Comparison of ENCODE assay signal across 8 cellular contexts in the genomic region with DNA sequence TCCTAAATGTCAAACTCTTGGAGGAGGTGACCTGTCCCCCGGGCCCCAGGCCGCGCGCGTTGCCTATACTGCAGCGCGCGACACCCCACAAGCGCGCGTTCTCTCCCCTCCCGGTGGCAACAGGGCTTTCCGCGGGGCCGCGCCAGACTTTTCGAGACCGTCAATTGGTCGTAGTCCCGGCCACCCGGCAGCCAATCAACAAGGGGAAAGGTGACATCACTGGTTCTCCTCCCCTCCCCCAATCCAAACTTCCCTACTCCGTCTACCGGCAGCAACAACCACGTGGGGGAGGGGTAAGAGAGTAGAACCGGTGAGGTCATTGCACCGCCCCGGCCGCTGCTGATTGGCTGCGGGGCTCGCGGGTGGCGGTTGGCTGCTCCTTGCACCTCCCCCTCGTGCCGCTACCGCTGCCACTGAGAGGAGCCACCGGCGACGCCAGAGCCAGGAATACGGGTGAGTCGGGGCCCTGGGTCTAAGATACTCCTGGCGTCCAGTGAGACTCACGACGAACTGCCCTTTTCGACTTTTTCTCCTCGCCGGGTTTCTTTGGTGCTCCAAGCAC. TPM values are rescaled to one million over a fixed set of nuclear protein-coding genes. Genes with fewer than 3 reads are reported as not detected.
DNase-seq lines count a peak whose midpoint lies in the region; ATAC-seq and TF ChIP-seq lines count a peak whose summit lies in the region.

No MANE protein-coding gene starts in this region.

- H3K4me3 Mint-ChIP-seq in T-helper 17 cell, result no peak overlapping the region

- no peaks in the 10 kb centered on the region for H3K9me2 ChIP-seq in hepatocyte (replicated peaks; ENCODE audit: insufficient read depth)

- WGBS in hepatocyte (ENCODE audit: low lambda C conversion rate, missing lambda C conversion rate), result under 1% methylated on average over 45 of the region's 46 CpGs
- 0% methylated on average over 43 to 46 of the region's 46 CpGs for WGBS in aorta, 2 donors

- H3K9me3 ChIP-seq in T-helper 17 cell (ENCODE audit: control insufficient read depth, low read length, poor library complexity, severe bottlenecking) (no peaks in the 10 kb centered on the region), ascending aorta (no peaks in the 10 kb centered on the region), hepatocyte (ENCODE audit: low read depth) (no peaks in the 10 kb centered on the region), aorta (ENCODE audit: control insufficient read depth, low read length) (no peaks in the 10 kb centered on the region)

- H3K4me3 ChIP-seq in ascending aorta (peak overlapping the region; percentile 60 to 75), hepatocyte (peak overlapping the region; percentile 9), rectal smooth muscle tissue (ENCODE audit: low read length) (peak overlapping the region; percentile 85), aorta (ENCODE audit: low read length in 2 of 2) (peak overlapping the region in 1 of 2 donors; percentile 69)

- H3K79me2 ChIP-seq in hepatocyte, result peaks cover 26% of the 10 kb centered on the region

- TF ChIP-seq CTCF in ascending aorta (IDR thresholded peaks at IDR 0.05) (no peak), hepatocyte (IDR thresholded peaks at IDR 0.05; ENCODE audit: poor library complexity) (no peak)

- H3K4me1 ChIP-seq in ascending aorta, result peaks cover 6 to 20% of the 10 kb centered on the region in 2 donors
- peaks cover 17% of the 10 kb centered on the region for H3K4me1 ChIP-seq in hepatocyte (ENCODE audit: insufficient read depth)
- peaks cover 24% of the 10 kb centered on the region for H3K4me1 ChIP-seq in rectal smooth muscle tissue (ENCODE audit: control insufficient read depth, insufficient read depth, low read length)
- H3K4me1 ChIP-seq in aorta (ENCODE audit: control insufficient read depth in 1 of 2, insufficient read depth in 2 of 2, low read length in 2 of 2), result peaks cover 0 to 1% of the 10 kb centered on the region in 2 donors

- H2AFZ ChIP-seq in hepatocyte, result no peak overlapping the region

- H3K9ac ChIP-seq in rectal smooth muscle tissue (ENCODE audit: low read length), result peak overlapping the region; percentile 76

- H3K36me3 ChIP-seq in ascending aorta, result peaks cover 12 to 13% of the 10 kb centered on the region in 2 donors
- H3K36me3 ChIP-seq in hepatocyte (replicated peaks; ENCODE audit: insufficient read depth, low read depth), result no peaks in the 10 kb centered on the region
- H3K36me3 ChIP-seq in rectal smooth muscle tissue (ENCODE audit: control insufficient read depth, insufficient read depth, low read length), result peaks cover 2% of the 10 kb centered on the region
- peaks cover 0 to 2% of the 10 kb centered on the region in 2 donors for H3K36me3 ChIP-seq in aorta (ENCODE audit: control insufficient read depth in 1 of 2, insufficient read depth in 2 of 2, low read length in 1 of 2)

- ATAC-seq in GM18502 (IDR thresholded peaks at IDR 0.05; ENCODE audit: poor library complexity, unreplicated experiment) (peak; percentile 60), HG02938 (IDR thresholded peaks at IDR 0.05; ENCODE audit: unreplicated experiment) (peak; percentile 50), T-helper 17 cell (peak; percentile 69), aorta (ENCODE audit: low FRiP score) (peak; percentile 94)

- DNase-seq in NCI-H1694 treated with DMSO at 0.1 percent for 48 hours (lab: John Stamatoyannopoulos, UW) (peak; percentile 99), T-helper 17 cell (peak; percentile 95 to 96 (median 95)), ascending aorta (ENCODE audit: low spot score in 2 of 2) (peak; percentile 97 to 100), hepatocyte (ENCODE audit: low spot score) (peak; percentile 100), aorta (peak; percentile 98 to 99)

- H3K27me3 ChIP-seq in ascending aorta (no peaks in the 10 kb centered on the region), hepatocyte (no peaks in the 10 kb centered on the region), rectal smooth muscle tissue (ENCODE audit: control insufficient read depth, insufficient read depth, low read length) (no peaks in the 10 kb centered on the region), aorta (ENCODE audit: control insufficient read depth in 1 of 2, insufficient read depth in 2 of 2, low read length in 1 of 2) (no peaks in the 10 kb centered on the region)

- no peaks in the 10 kb centered on the region for H4K20me1 ChIP-seq in hepatocyte (ENCODE audit: insufficient read depth, poor library complexity, severe bottlenecking)

- intact Hi-C loops in ascending aorta (cut with DNase I) (loop anchor here (1.0 kb wide), 3 partner anchors 13 to 51 kb away; a partner anchor contains a TSS), aorta (cut with DNase I) (loop anchor here in 1 of 2 donors (1.0 to 2.0 kb wide), 2 partner anchors 13 to 25 kb away; a partner anchor contains a TSS)

- H3K36me3 Mint-ChIP-seq in T-helper 17 cell (ENCODE audit: low read depth), result peaks cover 4% of the 10 kb centered on the region

- peak overlapping the region; percentile 97 to 98 for H3K27ac ChIP-seq in ascending aorta
- H3K27ac ChIP-seq in hepatocyte, result peak overlapping the region; percentile 89
- peak overlapping the region; percentile 100 for H3K27ac ChIP-seq in rectal smooth muscle tissue (ENCODE audit: low read depth, low read length)
- peak overlapping the region; percentile 58 to 97 for H3K27ac ChIP-seq in aorta (ENCODE audit: low read depth in 1 of 2, low read length in 2 of 2)

- H3K4me1 Mint-ChIP-seq in T-helper 17 cell, result peaks cover 27% of the 10 kb centered on the region

- no peaks in the 10 kb centered on the region for H3K27me3 Mint-ChIP-seq in T-helper 17 cell

- no peak overlapping the region for H3K27ac Mint-ChIP-seq in T-helper 17 cell

- peak overlapping the region; percentile 76 for H3K4me2 ChIP-seq in hepatocyte

RNA-seq across cellular contexts. Expression of a gene that starts 0.8 kb away (rescaled TPM):
- total RNA-seq in T-helper 17 cell (100 to 1,000 TPM; 112 to 125 TPM), ascending aorta (247 TPM), hepatocyte (14.3 and 17.4 TPM in 2 replicates), aorta (100 to 1,000 TPM; 103 to 104 TPM)
- polyA plus RNA-seq in hepatocyte (19.3 and 23.2 TPM in 2 replicates), aorta (10 to 100 TPM; 14.3 to 44.6 TPM)

RNA-seq across cellular contexts. Expression of a gene that starts 13.3 kb away (rescaled TPM):
- total RNA-seq in T-helper 17 cell (10 to 100 TPM; 75.8 to 82.1 TPM), ascending aorta (51.6 TPM), hepatocyte (32.6 and 47.1 TPM in 2 replicates), aorta (10 to 100 TPM; 74.9 to 99.5 TPM)
- polyA plus RNA-seq in hepatocyte (20.4 and 24.4 TPM in 2 replicates), aorta (10 to 100 TPM; 19.7 to 44.2 TPM)

RNA-seq across cellular contexts. Expression of a gene that starts 25.8 kb away (rescaled TPM):
- total RNA-seq in T-helper 17 cell (10 to 100 TPM; 27.7 to 28.1 TPM), ascending aorta (27.0 TPM), hepatocyte (31.2 and 32.2 TPM in 2 replicates), aorta (10 to 100 TPM; 28.8 to 34.4 TPM)
- polyA plus RNA-seq in hepatocyte (36.6 and 38.8 TPM in 2 replicates), aorta (10 to 100 TPM; 36.1 to 40.7 TPM)

RNA-seq across cellular contexts. Expression of a gene that starts 33.7 kb away (rescaled TPM):
- under 1 TPM in 1 of 2 donors, not detected in 1; 0.50 TPM for total RNA-seq in T-helper 17 cell
- total RNA-seq in ascending aorta, result not detected
- total RNA-seq in hepatocyte, result 0.24 and 2.2 TPM in 2 replicates
- 1.9 and 3.0 TPM in 2 replicates for polyA plus RNA-seq in hepatocyte
- total RNA-seq in aorta, result under 1 TPM; 0.23 to 0.45 TPM
- polyA plus RNA-seq in aorta, result not detected

RNA-seq across cellular contexts. Expression of a gene that starts 34.2 kb away (rescaled TPM):
- total RNA-seq in T-helper 17 cell (10 to 100 TPM; 16.0 to 17.7 TPM), ascending aorta (88.9 TPM), hepatocyte (46.1 and 70.6 TPM in 2 replicates), aorta (1 to 10 TPM; 4.8 to 9.3 TPM)
- polyA plus RNA-seq in hepatocyte (98.6 and 116 TPM in 2 replicates), aorta (1 to 10 TPM; 2.3 to 8.4 TPM)
